1 cellular context compared by ENCODE assay signal in the genomic region with DNA sequence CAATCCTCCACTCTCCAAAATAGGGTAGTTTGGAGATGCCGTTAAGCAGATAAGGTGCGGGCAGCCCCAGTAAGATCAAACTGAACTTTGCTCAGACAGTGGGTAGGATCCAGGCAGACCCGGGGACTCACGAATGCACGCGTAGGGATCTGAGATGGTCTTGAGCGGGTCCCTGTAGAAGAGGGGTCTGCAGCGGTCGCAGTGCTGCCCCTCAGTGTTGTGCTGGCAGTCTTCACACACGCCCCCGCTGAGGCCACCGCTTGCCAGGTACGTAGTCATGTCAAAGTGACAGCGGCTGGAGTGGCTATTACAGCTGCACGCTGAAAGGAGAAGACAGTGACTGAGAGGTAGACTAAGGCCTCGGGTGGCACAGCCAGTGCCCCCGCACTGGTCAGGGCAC.
TF ChIP-seq lines count a peak whose summit lies in the region.

No MANE protein-coding gene starts in this region.

TF ChIP-seq in HepG2, 621 proteins besides CTCF, POLR2A, EP300 and RAD21:
- TF ChIP-seq BCL3 (CRISPR knock-in tag; IDR thresholded peaks at IDR 0.05) (no peak), ZNF556 (CRISPR knock-in tag; IDR thresholded peaks at IDR 0.05; ENCODE audit: borderline replicate concordance) (no peak), ZNF383 (CRISPR knock-in tag; IDR thresholded peaks at IDR 0.05; ENCODE audit: borderline replicate concordance) (no peak), HIVEP1 (CRISPR knock-in tag; IDR thresholded peaks at IDR 0.05) (no peak), NCOA5 (CRISPR knock-in tag; IDR thresholded peaks at IDR 0.05) (no peak), GZF1 (CRISPR knock-in tag; IDR thresholded peaks at IDR 0.05) (no peak), BCL6 (CRISPR knock-in tag; IDR thresholded peaks at IDR 0.05) (no peak), EED (CRISPR knock-in tag; IDR thresholded peaks at IDR 0.05) (no peak)
- TF ChIP-seq, protein P1, sequence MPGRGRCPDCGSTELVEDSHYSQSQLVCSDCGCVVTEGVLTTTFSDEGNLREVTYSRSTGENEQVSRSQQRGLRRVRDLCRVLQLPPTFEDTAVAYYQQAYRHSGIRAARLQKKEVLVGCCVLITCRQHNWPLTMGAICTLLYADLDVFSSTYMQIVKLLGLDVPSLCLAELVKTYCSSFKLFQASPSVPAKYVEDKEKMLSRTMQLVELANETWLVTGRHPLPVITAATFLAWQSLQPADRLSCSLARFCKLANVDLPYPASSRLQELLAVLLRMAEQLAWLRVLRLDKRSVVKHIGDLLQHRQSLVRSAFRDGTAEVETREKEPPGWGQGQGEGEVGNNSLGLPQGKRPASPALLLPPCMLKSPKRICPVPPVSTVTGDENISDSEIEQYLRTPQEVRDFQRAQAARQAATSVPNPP (CRISPR knock-in tag; IDR thresholded peaks at IDR 0.05) = no peak
TF ChIP-seq in HepG2: peak in this region for 0.
